13 cellular contexts compared by ENCODE assay signal in the genomic region with DNA sequence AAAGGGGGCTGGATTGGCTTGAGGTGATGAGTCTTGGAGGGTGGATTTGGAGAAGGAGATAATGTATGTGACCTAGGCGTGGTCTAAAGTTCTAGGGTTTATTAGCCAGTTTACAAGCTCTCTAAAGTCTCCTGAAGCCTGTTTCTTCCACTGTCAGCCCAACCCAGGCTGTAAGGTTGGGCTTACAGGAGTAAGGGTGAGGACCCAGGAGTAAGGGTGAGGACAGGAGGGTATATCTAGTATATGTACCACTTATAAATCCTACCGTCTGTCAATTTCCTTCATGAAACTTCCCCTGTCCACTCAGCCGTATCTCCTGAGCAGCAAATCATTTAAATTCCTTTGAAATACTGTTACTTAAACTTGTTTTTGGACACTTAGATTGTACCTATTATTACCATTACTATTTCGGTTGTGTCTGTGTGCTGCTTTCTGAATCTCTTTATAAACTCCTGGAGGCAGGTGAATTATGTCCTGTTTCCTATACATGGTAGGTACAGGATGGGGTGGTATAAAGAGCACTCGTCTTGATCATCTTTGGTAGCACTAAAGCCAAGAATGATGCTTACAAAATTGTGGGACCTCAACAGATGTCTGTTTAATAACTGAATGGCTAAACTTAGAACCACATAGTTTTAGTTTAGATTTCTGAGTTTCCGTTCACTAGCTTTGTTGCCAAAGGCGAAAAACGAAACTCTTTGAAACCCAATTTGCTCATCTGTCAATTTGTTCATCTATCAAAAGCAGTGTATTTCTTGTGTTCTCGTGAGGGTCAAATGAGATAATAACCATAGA.
DNase-seq lines count a peak whose midpoint lies in the region; ATAC-seq and TF ChIP-seq lines count a peak whose summit lies in the region.
"Had no signal": no experiment of that assay in that cellular context is flagged by ENCODE, and none has a peak within 500 bp of the region (broad histone marks: within the 10 kb centered on the region; RNA-seq: fewer than 3 reads in every experiment).

No MANE protein-coding gene starts in this region.

- POLR2A ChIA-PET in naive thymus-derived CD8-positive, alpha-beta T cell (lab: Charles Lee): no interaction called here

- no peak overlapping the region for H3K4me3 ChIP-seq in mammary epithelial cell (replicated peaks in 1 of 3; ENCODE audit: insufficient read depth in 1 of 3, low read depth in 2 of 3, low read length in 3 of 3)
- H3K4me3 ChIP-seq: ascending aorta had no signal

- H3K27me3 ChIP-seq in mammary epithelial cell (ENCODE audit: insufficient read depth, low read length): no peaks in the 10 kb centered on the region
- H3K27me3 ChIP-seq: ascending aorta had no signal

- CTCF ChIA-PET in mammary epithelial cell (lab: Charles Lee; ENCODE audit: low non-redundant PET): no interaction called here

- no peaks in the 10 kb centered on the region for H3K36me3 ChIP-seq in mammary epithelial cell (ENCODE audit: insufficient read depth, low read length)
- H3K36me3 ChIP-seq: ascending aorta had no signal

- no peaks in the 10 kb centered on the region for H3K79me2 ChIP-seq in mammary epithelial cell (ENCODE audit: insufficient read depth, low read length)

- no peak overlapping the region for H3K27ac Mint-ChIP-seq in naive thymus-derived CD8-positive, alpha-beta T cell

- TF ChIP-seq CTCF in GM13977 (IDR thresholded peaks at IDR 0.05; ENCODE audit: extremely low read depth, insufficient read depth, missing control alignments) (no peak), mammary epithelial cell (conservative IDR thresholded peaks at IDR 0.05 in 1 of 2, IDR thresholded peaks at IDR 0.05 in 1 of 2; ENCODE audit: extremely low read depth in 1 of 2, insufficient read depth in 1 of 2, low read depth in 1 of 2, low read length in 2 of 2) (no peak)

- H3K27ac ChIP-seq in mammary epithelial cell (ENCODE audit: insufficient read depth, low read depth, low read length): no peak overlapping the region
- H3K27ac ChIP-seq: ascending aorta had no signal

- no peaks in the 10 kb centered on the region for H4K20me1 ChIP-seq in mammary epithelial cell (ENCODE audit: insufficient read depth, low read length)

- H3K27me3 Mint-ChIP-seq in naive thymus-derived CD8-positive, alpha-beta T cell: peaks cover 4 to 26% (median 12%) of the 10 kb centered on the region in 5 donors

- DNase-seq in GM13977 (ENCODE audit: low spot score) (peak; percentile 48), SKM-1 treated with dmso at 0.1 percent for 144 hours (lab: John Stamatoyannopoulos, UW; ENCODE audit: unreplicated experiment) (no peak), mammary epithelial cell (no peak)
- no peak for DNase-seq in naive thymus-derived CD8-positive, alpha-beta T cell
- no peak for DNase-seq in stimulated activated naive CD4-positive, alpha-beta T cell (lab: John Stamatoyannopoulos, UW)
- DNase-seq: activated CD4-positive, alpha-beta T cell treated with anti-CD3 and anti-CD28 coated beads for 4 hours; DND-41; stimulated activated naive CD8-positive, alpha-beta T cell treated with anti-CD3 and anti-CD28 coated beads, Interleukin-15, Interleukin-2, amounts not matched to agents 100 U/mL and 50 U/mL, for 24 hours had no signal

- no peak overlapping the region for H3K4me2 ChIP-seq in mammary epithelial cell (ENCODE audit: insufficient read depth, low read depth, low read length)

- peaks cover 0 to 33% (median 5%) of the 10 kb centered on the region in 9 donors for H3K9me3 Mint-ChIP-seq in naive thymus-derived CD8-positive, alpha-beta T cell

- H3K9ac ChIP-seq in mammary epithelial cell (ENCODE audit: insufficient read depth, low read length): no peak overlapping the region

- no peak overlapping the region for H2AFZ ChIP-seq in mammary epithelial cell (ENCODE audit: low read depth, low read length)

- no TSS peak for BruUV-seq in mammary epithelial cell (replicated peaks; lab: Mats Ljungman, UMichigan)

- no peaks in the 10 kb centered on the region for H3K4me1 ChIP-seq in mammary epithelial cell (ENCODE audit: insufficient read depth, low read length)
- H3K4me1 ChIP-seq: ascending aorta had no signal

- intact Hi-C loops in mammary epithelial cell (cut with micrococcal nuclease): no loop called here

- ATAC-seq in GM19467 (IDR thresholded peaks at IDR 0.05; ENCODE audit: unreplicated experiment): peak; percentile 56
- peak; percentile 79 for ATAC-seq in HG02798 (IDR thresholded peaks at IDR 0.05; ENCODE audit: poor library complexity, unreplicated experiment)
- peak; percentile 52 for ATAC-seq in HG03520 (IDR thresholded peaks at IDR 0.05; ENCODE audit: unreplicated experiment)
- no peak for ATAC-seq in naive thymus-derived CD8-positive, alpha-beta T cell
- ATAC-seq: Panc1; stimulated activated naive CD8-positive, alpha-beta T cell treated with anti-CD3 and anti-CD28 coated beads, Interleukin-15, Interleukin-2, amounts not matched to agents 100 U/mL and 50 U/mL, for 24 hours had no signal

- dilution Hi-C loops in mammary epithelial cell (cut with HindIII; ENCODE audit: low sequenced_read_pairs): no loop called here

- H3K4me3 Mint-ChIP-seq in naive thymus-derived CD8-positive, alpha-beta T cell: no peak overlapping the region

- H3K4me1 Mint-ChIP-seq in naive thymus-derived CD8-positive, alpha-beta T cell: no peaks in the 10 kb centered on the region

- WGBS in mammary epithelial cell (ENCODE audit: low coverage, missing lambda C conversion rate): 71% methylated on average over 9 of the region's 9 CpGs

- peaks cover 0 to 24% (median 0%) of the 10 kb centered on the region in 3 donors for H3K36me3 Mint-ChIP-seq in naive thymus-derived CD8-positive, alpha-beta T cell

- peaks cover 4% of the 10 kb centered on the region for H3K9me3 ChIP-seq in mammary epithelial cell (replicated peaks; ENCODE audit: insufficient read depth, low read length)

- in situ Hi-C loops in GM13977 (cut with MboI; ENCODE audit: low pct_unique_long_range_greater_than_20kb, low sequenced_read_pairs, unreplicated experiment) (no loop called here), mammary epithelial cell (cut with MboI; ENCODE audit: low sequenced_read_pairs in 2 of 2) (no loop called here)

Comparison
In these comparisons a context has a peak if more than half of its experiments do, and no peak if none do; other contexts are left out.
1. ATAC-seq: peak in GM19467 (single experiment), HG02798 (single experiment) and HG03520 (single experiment); none in naive thymus-derived CD8-positive, alpha-beta T cell (0 of 2).